In genomic region chr10:97109562-97109961, GRCh38 we compare ENCODE assay signal across 16 cellular contexts.
A peak's percentile ranks its signal among the peaks of the same experiment; 100 is the strongest.
DNase-seq lines count a peak whose midpoint lies in the region; ATAC-seq and TF ChIP-seq lines count a peak whose summit lies in the region.
"Had no signal": no experiment of that assay in that cellular context is flagged by ENCODE, and none has a peak within 500 bp of the region (broad histone marks: within the 10 kb centered on the region; RNA-seq: fewer than 3 reads in every experiment).

No MANE protein-coding gene starts in this region.

- peaks cover 0 to 3% (median 0%) of the 10 kb centered on the region in 45 donors for H3K27me3 ChIP-seq in dorsolateral prefrontal cortex

- peak overlapping the region in 40 of 59 donors; percentile 3 to 74 (median 45) for H3K27ac ChIP-seq in dorsolateral prefrontal cortex
- H3K27ac ChIP-seq: foreskin keratinocyte, lower lobe of right lung had no signal

- peaks cover 15 to 18% of the 10 kb centered on the region in 2 donors for H3K27me3 Mint-ChIP-seq in T-cell

- no peaks in the 10 kb centered on the region for H3K36me3 Mint-ChIP-seq in T-cell
- H3K36me3 Mint-ChIP-seq: naive B cell had no signal

- intact Hi-C loops in dorsolateral prefrontal cortex (cut with DNase I), result no loop called here

- DNase-seq in DMS153 treated with DMSO at 0.1 percent for 48 hours (lab: John Stamatoyannopoulos, UW; ENCODE audit: unreplicated experiment), result peak; percentile 62
- DNase-seq in NCI-H1436 (lab: John Stamatoyannopoulos, UW), result peak; percentile 57
- peak; percentile 93 for DNase-seq in NCI-H510A treated with DMSO at 0.1 percent for 48 hours (lab: John Stamatoyannopoulos, UW)
- peak in 2 of 10 donors; percentile 29 to 47 for DNase-seq in dorsolateral prefrontal cortex
- DNase-seq in stimulated activated CD4-positive, alpha-beta T cell treated with anti-CD3 and anti-CD28 coated beads, Interleukin-12 subunit alpha, Interleukin-12 subunit beta, amount 100 ng/mL, for 4 hours, result no peak
- DNase-seq in T-cell, result no peak
- DNase-seq: Caco-2; central memory CD4-positive, alpha-beta T cell; foreskin keratinocyte; lower lobe of right lung; naive B cell; stimulated activated naive CD8-positive, alpha-beta T cell treated with anti-CD3 and anti-CD28 coated beads, Interleukin-15, amount 100 ng/mL, for 72 hours had no signal

- H3K4me3 ChIP-seq in dorsolateral prefrontal cortex, result no peak overlapping the region
- H3K4me3 ChIP-seq: lower lobe of right lung had no signal

- H3K4me3 Mint-ChIP-seq in T-cell, result no peak overlapping the region
- H3K4me3 Mint-ChIP-seq: naive B cell; stimulated activated naive CD8-positive, alpha-beta T cell treated with anti-CD3 and anti-CD28 coated beads, Interleukin-15, amount 100 ng/mL, for 72 hours had no signal

- ATAC-seq in GM21447 (IDR thresholded peaks at IDR 0.05; ENCODE audit: unreplicated experiment), result no peak
- no peak for ATAC-seq in T-cell (replicated peaks in 1 of 4)
- no peak for ATAC-seq in HG02642 (IDR thresholded peaks at IDR 0.05; ENCODE audit: poor library complexity, unreplicated experiment)
- ATAC-seq: foreskin keratinocyte; HCT116; HepG2; lower lobe of right lung; stimulated activated naive CD8-positive, alpha-beta T cell treated with anti-CD3 and anti-CD28 coated beads, Interleukin-15, amount 100 ng/mL, for 72 hours had no signal

- H3K27ac Mint-ChIP-seq in T-cell, result no peak overlapping the region
- H3K27ac Mint-ChIP-seq: naive B cell; stimulated activated naive CD8-positive, alpha-beta T cell treated with anti-CD3 and anti-CD28 coated beads, Interleukin-15, amount 100 ng/mL, for 72 hours had no signal

- POLR2A ChIA-PET in T-cell (lab: Charles Lee), result no interaction called here

- no peaks in the 10 kb centered on the region for H3K4me1 Mint-ChIP-seq in T-cell
- H3K4me1 Mint-ChIP-seq: naive B cell; stimulated activated naive CD8-positive, alpha-beta T cell treated with anti-CD3 and anti-CD28 coated beads, Interleukin-15, amount 100 ng/mL, for 72 hours had no signal

- CTCF ChIA-PET in T-cell (lab: Charles Lee), result interaction anchor here in 1 of 2 donors (0.5 kb wide), 1 partner anchor 469 kb away, joined by 3 read pairs; no protein-coding TSS in a partner anchor

- no peak for TF ChIP-seq CTCF in dorsolateral prefrontal cortex (IDR thresholded peaks at IDR 0.05 in 54 of 56, conservative IDR thresholded peaks at IDR 0.05 in 2 of 56; ENCODE audit: low read depth in 1 of 56, partially characterized antibody in 56 of 56)

- H3K9me3 Mint-ChIP-seq in T-cell, result no peaks in the 10 kb centered on the region
- H3K9me3 Mint-ChIP-seq: naive B cell; stimulated activated naive CD8-positive, alpha-beta T cell treated with anti-CD3 and anti-CD28 coated beads, Interleukin-15, amount 100 ng/mL, for 72 hours had no signal

Comparison
In these comparisons a context has a peak if more than half of its experiments do, and no peak if none do; other contexts are left out.
1. DNase-seq: peak in DMS153 treated with DMSO at 0.1 percent for 48 hours (single experiment), NCI-H1436 (single experiment) and NCI-H510A treated with DMSO at 0.1 percent for 48 hours (single experiment); none in stimulated activated CD4-positive, alpha-beta T cell treated with anti-CD3 and anti-CD28 coated beads, Interleukin-12 subunit alpha, Interleukin-12 subunit beta, amount 100 ng/mL, for 4 hours (single experiment) and T-cell (0 of 34).